Comparison of ENCODE assay signal across 5 cellular contexts in genomic region chr9:62597128-62597527, GRCh38.
DNase-seq lines count a peak whose midpoint lies in the region; ATAC-seq and TF ChIP-seq lines count a peak whose summit lies in the region.
"Not testable (repeated sequence)": the region's sequence is repeated elsewhere in the genome, so short reads cannot be mapped to it uniquely, and the experiment has no call there.

No MANE protein-coding gene starts in this region.

- POLR2A ChIA-PET in HCT116 (lab: Charles Lee): not testable (repeated sequence)

- not testable (repeated sequence) for H3K27ac ChIP-seq in GM23338 (ENCODE audit: low read depth); HCT116 (ENCODE audit: low read depth, low read length); esophagus muscularis mucosa (replicated peaks in 1 of 4)

- H4K20me1 ChIP-seq in GM23338 (replicated peaks; ENCODE audit: insufficient read depth); HCT116 (ENCODE audit: insufficient read depth): not testable (repeated sequence)

- RAD21 ChIA-PET in HCT116 (lab: Charles Lee; ENCODE audit: low non-redundant PET in 1 of 2, low total read pairs in 2 of 2, uncharacterized antibody in 2 of 2, unreplicated experiment in 2 of 2): not testable (repeated sequence)

- not testable (repeated sequence) for H3K36me3 ChIP-seq in GM23338 (ENCODE audit: insufficient read depth); HCT116 (ENCODE audit: control insufficient read depth in 1 of 2, insufficient read depth in 2 of 2, low read length in 2 of 2); esophagus muscularis mucosa

- TF ChIP-seq EP300 in esophagus muscularis mucosa (IDR thresholded peaks at IDR 0.05): not testable (repeated sequence)

- WGBS in esophagus muscularis mucosa: 60% methylated on average over 2 of the region's 16 CpGs

- CTCF ChIA-PET in HCT116 (lab: Charles Lee): not testable (repeated sequence)

- not testable (repeated sequence) for H3K9me3 ChIP-seq in HCT116 (ENCODE audit: control insufficient read depth in 1 of 2, insufficient read depth in 1 of 2, low read depth in 1 of 2, low read length in 2 of 2); esophagus muscularis mucosa

- not testable (repeated sequence) for H3K4me1 Mint-ChIP-seq in GM23338

- intact Hi-C loops in HCT116 (cut with micrococcal nuclease); esophagus muscularis mucosa (cut with DNase I): not testable (repeated sequence)

- H2AFZ ChIP-seq in GM23338; HCT116 (ENCODE audit: low read depth, low read length, poor library complexity, severe bottlenecking): not testable (repeated sequence)

- not testable (repeated sequence) for BruUV-seq in HCT116 (replicated peaks; lab: Mats Ljungman, UMichigan)

- H3K4me2 ChIP-seq in GM23338; HCT116 (ENCODE audit: low read length): not testable (repeated sequence)

- ATAC-seq in GM23338 (peak; percentile 79), HCT116 (peak; percentile 67; the same call in 1 of the 2 replicates)

- not testable (repeated sequence) for H3K27me3 ChIP-seq in GM23338 (ENCODE audit: insufficient read depth); HCT116 (ENCODE audit: insufficient read depth, low read length); esophagus muscularis mucosa

- H3K4me1 ChIP-seq in GM23338 (ENCODE audit: insufficient read depth); HCT116 (ENCODE audit: control insufficient read depth in 1 of 2, insufficient read depth in 2 of 2, low read length in 2 of 2); esophagus muscularis mucosa: not testable (repeated sequence)

- not testable (repeated sequence) for H3K27me3 Mint-ChIP-seq in GM23338 (ENCODE audit: insufficient read depth, low read depth, poor library complexity)

- H3K4me3 ChIP-seq in GM23338; HCT116 (replicated peaks in 1 of 2; ENCODE audit: low read depth in 1 of 2, low read length in 2 of 2); esophagus muscularis mucosa: not testable (repeated sequence)

- not testable (repeated sequence) for H3K36me3 Mint-ChIP-seq in GM23338 (ENCODE audit: low read depth)

- H3K9ac ChIP-seq in HCT116 (ENCODE audit: low read length): not testable (repeated sequence)

- not testable (repeated sequence) for H3K9me3 Mint-ChIP-seq in GM23338

- H3K79me2 ChIP-seq in GM23338 (replicated peaks; ENCODE audit: insufficient read depth); HCT116 (ENCODE audit: insufficient read depth, low read length): not testable (repeated sequence)

- DNase-seq in GM23338 (ENCODE audit: low spot score) (peak; percentile 1), ecto neural progenitor cell (ENCODE audit: low spot score) (peak; percentile 7), esophagus muscularis mucosa (ENCODE audit: extremely low spot score) (peak; percentile 3)
- not testable (repeated sequence) for DNase-seq in HCT116 (ENCODE audit: low read depth, low spot score)
- DNase-seq in activated effector memory CD4-positive, alpha-beta T cell treated with anti-CD3 and anti-CD28 coated beads, Interleukin-2, amount 50 U/mL, for 16 hours: peak; percentile 12

- H3K27ac Mint-ChIP-seq in GM23338: not testable (repeated sequence)

- TF ChIP-seq CTCF in GM23338 (conservative IDR thresholded peaks at IDR 0.05; ENCODE audit: low read depth in 2 of 2); HCT116 (IDR thresholded peaks at IDR 0.05 in 2 of 3, conservative IDR thresholded peaks at IDR 0.05 in 1 of 3; ENCODE audit: borderline replicate concordance in 1 of 3, insufficient read depth in 1 of 3, low read depth in 2 of 3, low read length in 2 of 3); esophagus muscularis mucosa (IDR thresholded peaks at IDR 0.05): not testable (repeated sequence)

- TF ChIP-seq RAD21 in HCT116 (IDR thresholded peaks at IDR 0.05; ENCODE audit: low read depth): not testable (repeated sequence)

- not testable (repeated sequence) for H3K9me2 ChIP-seq in GM23338 (ENCODE audit: insufficient read depth); HCT116 (ENCODE audit: insufficient read depth)

- H3K4me3 Mint-ChIP-seq in GM23338: not testable (repeated sequence)

- not testable (repeated sequence) for H3F3A ChIP-seq in GM23338 (replicated peaks; ENCODE audit: low read depth)

- TF ChIP-seq POLR2A in HCT116 (IDR thresholded peaks at IDR 0.05; ENCODE audit: borderline replicate concordance, extremely low read depth, insufficient read depth, insufficient read length); esophagus muscularis mucosa (IDR thresholded peaks at IDR 0.05; ENCODE audit: low read depth): not testable (repeated sequence)
